Comparison of ENCODE assay signal across 8 cellular contexts in genomic region chr6:132512638-132513632, GRCh38. TPM values are rescaled to one million over a fixed set of nuclear protein-coding genes. Genes with fewer than 3 reads are reported as not detected.
DNase-seq lines count a peak whose midpoint lies in the region; ATAC-seq, FAIRE-seq and TF ChIP-seq lines count a peak whose summit lies in the region.

TSS of gene STX7 (minus strand) at chr6:132513116. CDS start at chr6:132503530, 9,586 bp downstream.

- TF ChIP-seq CTCF in fibroblast of the aortic adventitia (IDR thresholded peaks at IDR 0.05; ENCODE audit: insufficient read depth, low read length), result no peak
- no peak for TF ChIP-seq CTCF in nephron (IDR thresholded peaks at IDR 0.05; ENCODE audit: unreplicated experiment in 3 of 3)

- peak; percentile 67 for FAIRE-seq in H54 (lab: Jason Lieb, UNC)

- DNase-seq in ELR (ENCODE audit: low read depth) (peak; percentile 95), H54 (ENCODE audit: insufficient read length, low spot score) (peak; percentile 64), LoVo (ENCODE audit: low spot score) (peak; percentile 90), SIG-M5 (lab: John Stamatoyannopoulos, UW) (peak; percentile 35), activated gamma-delta T cell (lab: John Stamatoyannopoulos, UW) (peak; percentile 69), fibroblast of the aortic adventitia (ENCODE audit: low read depth) (peak; percentile 84)
- DNase-seq in stimulated activated naive CD8-positive, alpha-beta T cell treated with anti-CD3 and anti-CD28 coated beads, Interleukin-15, Interleukin-2, amounts not matched to agents 100 U/mL and 50 U/mL, for 24 hours, result peak; percentile 89

- peaks cover 31% of the 10 kb centered on the region for H3K4me1 Mint-ChIP-seq in nephron

- peak; percentile 95 for ATAC-seq in stimulated activated naive CD8-positive, alpha-beta T cell treated with anti-CD3 and anti-CD28 coated beads, Interleukin-15, Interleukin-2, amounts not matched to agents 100 U/mL and 50 U/mL, for 24 hours

- peaks cover 9% of the 10 kb centered on the region for H3K36me3 Mint-ChIP-seq in nephron (ENCODE audit: low read depth)

- peak within 1 kb of the TSS; percentile 98 to 99 (median 98) for H3K4me3 Mint-ChIP-seq in nephron

- peak within 1 kb of the TSS; percentile 87 for H3K4me3 ChIP-seq in fibroblast of the aortic adventitia (ENCODE audit: low read depth, low read length)

- H3K9me3 Mint-ChIP-seq in nephron, result no peaks in the 10 kb centered on the region

- H3K27me3 Mint-ChIP-seq in nephron (ENCODE audit: low read depth), result peaks cover 5% of the 10 kb centered on the region

- H3K27ac Mint-ChIP-seq in nephron, result peak within 1 kb of the TSS; percentile 96 to 97 (median 97)

- TF ChIP-seq POLR2A in H54 (IDR thresholded peaks at IDR 0.05; ENCODE audit: low read depth, low read length), result peak; percentile 77

RNA-seq across cellular contexts. Expression of gene STX7, which starts in this region (rescaled TPM):
- total RNA-seq in fibroblast of the aortic adventitia (ENCODE audit: low replicate concordance), result 21.9 and 49.7 TPM in 2 replicates

Comparison
In these comparisons a context has a peak if more than half of its experiments do, and no peak if none do; other contexts are left out.
1. Peak in every context shown above with its lines: DNase-seq, ATAC-seq and H3K4me3 ChIP-seq.
2. DNase-seq: peak in every context shown above with its lines; median percentile 95 in ELR; 90 in LoVo; 89 in stimulated activated naive CD8-positive, alpha-beta T cell treated with anti-CD3 and anti-CD28 coated beads, Interleukin-15, Interleukin-2, amounts not matched to agents 100 U/mL and 50 U/mL, for 24 hours; 84 in fibroblast of the aortic adventitia; 69 in activated gamma-delta T cell; 64 in H54; 35 in SIG-M5.